In genomic region chr13:41465215-41465907, GRCh38 we compare ENCODE assay signal across 9 cellular contexts. TPM values are rescaled to one million over a fixed set of nuclear protein-coding genes. Genes with fewer than 3 reads are reported as not detected.
DNase-seq lines count a peak whose midpoint lies in the region; ATAC-seq, FAIRE-seq and TF ChIP-seq lines count a peak whose summit lies in the region.
"Had no signal": no experiment of that assay in that cellular context is flagged by ENCODE, and none has a peak within 500 bp of the region (broad histone marks: within the 10 kb centered on the region; RNA-seq: fewer than 3 reads in every experiment).

No MANE protein-coding gene starts in this region.

- POLR2A ChIA-PET in PC-3 (lab: Charles Lee; ENCODE audit: unreplicated experiment): no interaction called here

- no peak for TF ChIP-seq CTCF in PC-3 (conservative IDR thresholded peaks at IDR 0.05; ENCODE audit: low read depth, low read length)
- TF ChIP-seq CTCF in heart right ventricle (IDR thresholded peaks at IDR 0.05): no peak
- no peak for TF ChIP-seq CTCF in D721Med (IDR thresholded peaks at IDR 0.05; ENCODE audit: insufficient read depth, missing control alignments)

- no peaks in the 10 kb centered on the region for H3K36me3 ChIP-seq in PC-3 (ENCODE audit: low read depth, low read length)
- H3K36me3 ChIP-seq in heart right ventricle: peaks cover 0 to 67% (median 10%) of the 10 kb centered on the region in 9 donors

- FAIRE-seq in D721Med (lab: Jason Lieb, UNC): no peak
- FAIRE-seq: TTC549 had no signal

- intact Hi-C loops in PC-3 (cut with micrococcal nuclease) (no loop called here), heart right ventricle (cut with DNase I) (loop anchor here in 2 of 10 donors (10.0 kb wide), 2 partner anchors 149 to 179 kb away; no protein-coding TSS in a partner anchor)

- H3K4me3 ChIP-seq in PC-3 (ENCODE audit: low read length) (no peak overlapping the region), heart right ventricle (peak overlapping the region in 1 of 10 donors; percentile 62)

- TF ChIP-seq POLR2A in GM18505 (IDR thresholded peaks at IDR 0.05; ENCODE audit: borderline replicate concordance, extremely low read depth, insufficient read depth, insufficient read length): peak; percentile 82

- no peaks in the 10 kb centered on the region for H3F3A ChIP-seq in PC-3 (ENCODE audit: low read length, unreplicated experiment)

- no peaks in the 10 kb centered on the region for H3K27me3 ChIP-seq in PC-3 (ENCODE audit: low read length)
- H3K27me3 ChIP-seq in heart right ventricle: peaks cover 0 to 4% (median 0%) of the 10 kb centered on the region in 7 donors

- H3K27ac ChIP-seq in PC-3 (ENCODE audit: low read length): no peak overlapping the region
- H3K27ac ChIP-seq in heart right ventricle: peak overlapping the region in 9 of 10 donors; percentile 39 to 86 (median 75)

- 62 to 76% methylated on average over 4 of the region's 4 CpGs for WGBS in heart right ventricle, 2 donors

- no peaks in the 10 kb centered on the region for H3K9me3 ChIP-seq in PC-3 (ENCODE audit: low read length)
- H3K9me3 ChIP-seq in heart right ventricle: no peaks in the 10 kb centered on the region

- no peaks in the 10 kb centered on the region for H4K20me1 ChIP-seq in PC-3 (ENCODE audit: low read length)

- ATAC-seq in GM18505 (IDR thresholded peaks at IDR 0.05; ENCODE audit: unreplicated experiment) (peak; percentile 83), HG02870 (IDR thresholded peaks at IDR 0.05; ENCODE audit: unreplicated experiment) (peak; percentile 90), PC-3 (peak; percentile 64), heart right ventricle (peak; percentile 44 to 88 (median 78))

- H3K4me1 ChIP-seq in PC-3 (ENCODE audit: insufficient read depth, low read length) (peaks cover 6% of the 10 kb centered on the region; the same call in 1 of the 2 replicates), heart right ventricle (peaks cover 3 to 67% (median 31%) of the 10 kb centered on the region in 9 donors)

- H3K79me2 ChIP-seq in PC-3 (ENCODE audit: low read length): no peaks in the 10 kb centered on the region

- no peak overlapping the region for H3K4me2 ChIP-seq in PC-3 (ENCODE audit: low read length)

- H3K9ac ChIP-seq in PC-3 (ENCODE audit: low read length): no peak overlapping the region

- no peaks in the 10 kb centered on the region for H3K9me2 ChIP-seq in PC-3 (replicated peaks; ENCODE audit: low read length)

- H2AFZ ChIP-seq in PC-3 (ENCODE audit: low read length): no peak overlapping the region

- CTCF ChIA-PET in PC-3 (lab: Charles Lee): no interaction called here

- DNase-seq in PC-3: peak; percentile 47
- DNase-seq in activated T-helper 9 cell treated with anti-CD3 and anti-CD28 coated beads, Interleukin-2, amount 50 U/mL, for 16 hours (ENCODE audit: low read depth): peak; percentile 77
- DNase-seq in heart right ventricle: peak; percentile 51 to 66
- DNase-seq in stimulated activated CD4-positive, alpha-beta T cell treated with anti-CD3 and anti-CD28 coated beads, Interleukin-4, amount 100 ng/mL, for 4 hours: peak; percentile 74 to 91
- no peak for DNase-seq in NCI-H69 (lab: John Stamatoyannopoulos, UW)
- DNase-seq in D721Med (ENCODE audit: insufficient read length, low spot score): no peak

- no TSS peak for BruUV-seq in PC-3 (replicated peaks; lab: Mats Ljungman, UMichigan)

RNA-seq across cellular contexts. Expression of gene RGCC, which starts 8.0 kb away (rescaled TPM):
- total RNA-seq in PC-3 (2014; rRNA removed) (2.4 and 2.6 TPM in 2 replicates), heart right ventricle (10 to 100 TPM; 15.6 to 63.2 (median 40.0) TPM)
- polyA plus RNA-seq in heart right ventricle: 10 to 100 TPM; 48.3 to 61.8 TPM

Comparison
In these comparisons a context has a peak if more than half of its experiments do, and no peak if none do; other contexts are left out.
1. DNase-seq: peak in PC-3 (single experiment), activated T-helper 9 cell treated with anti-CD3 and anti-CD28 coated beads, Interleukin-2, amount 50 U/mL, for 16 hours (single experiment), heart right ventricle (2 of 2) and stimulated activated CD4-positive, alpha-beta T cell treated with anti-CD3 and anti-CD28 coated beads, Interleukin-4, amount 100 ng/mL, for 4 hours (2 of 2); none in NCI-H69 (single experiment) and D721Med (single experiment).
2. Peak in every context shown above with its lines, with median percentiles within 50 percentile points of each other: ATAC-seq.